In the genomic region with DNA sequence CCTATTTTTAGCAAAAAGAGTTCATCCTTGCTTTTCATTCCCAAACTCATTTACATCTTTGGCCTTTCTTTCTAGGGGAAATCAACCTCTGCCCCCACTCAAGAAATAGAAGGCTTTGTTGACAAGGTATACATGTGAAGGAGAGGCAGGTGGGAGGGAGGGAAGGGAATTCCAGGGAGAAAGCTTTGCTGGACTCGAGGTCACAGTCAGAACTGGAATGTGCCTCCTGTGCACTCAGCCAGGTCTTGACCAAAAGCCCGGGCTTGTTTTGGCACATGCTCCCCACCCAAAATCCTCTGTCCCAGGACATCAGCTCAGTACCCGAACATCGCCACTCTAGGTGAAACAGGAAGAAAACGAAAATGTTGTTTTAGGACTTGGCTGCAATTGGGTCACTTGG, we compare ENCODE assay signal across 9 cellular contexts.
"Had no signal": no experiment of that assay in that cellular context is flagged by ENCODE, and none has a peak within 500 bp of the region (broad histone marks: within the 10 kb centered on the region; RNA-seq: fewer than 3 reads in every experiment).

No MANE protein-coding gene starts in this region.

- H2AFZ ChIP-seq: GM23338 had no signal

- DNase-seq: H9, HCEC 1CT, IMR-90, KG1 had no signal

- H3K27ac Mint-ChIP-seq: GM23338, H9 had no signal

- H3K9me3 Mint-ChIP-seq: GM23338, H9 had no signal

- H3K4me2 ChIP-seq: GM23338 had no signal

- H3K27ac ChIP-seq: HL-60 had no signal

- H3K4me3 Mint-ChIP-seq: GM23338, H9 had no signal

- ATAC-seq: GM23338, K562 had no signal

- FAIRE-seq: H1, H54, K562 had no signal

- H3K4me1 Mint-ChIP-seq: GM23338 had no signal

- H3K4me3 ChIP-seq: GM23338, K562 had no signal
